Comparison of ENCODE assay signal across 22 cellular contexts in the genomic region with DNA sequence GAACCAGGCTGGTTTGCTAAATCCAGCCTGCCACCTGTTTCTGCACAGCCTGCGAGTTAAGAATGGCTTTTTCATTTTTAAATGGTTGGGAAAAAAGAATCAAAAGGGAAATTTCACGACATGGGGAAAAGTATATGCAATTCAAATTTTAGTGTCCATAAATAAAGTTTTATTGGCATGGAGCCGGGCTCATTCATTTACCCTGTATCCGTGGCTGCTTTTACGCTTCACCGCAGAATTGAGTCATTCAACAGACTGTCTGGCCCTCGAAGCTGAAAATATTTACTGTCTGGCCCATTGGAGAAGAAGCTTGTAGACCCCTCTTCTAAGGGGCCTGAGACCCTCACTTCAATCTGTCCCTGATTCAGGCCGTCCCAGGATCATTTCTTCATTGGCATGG. TPM values are rescaled to one million over a fixed set of nuclear protein-coding genes. Genes with fewer than 3 reads are reported as not detected.
DNase-seq lines count a peak whose midpoint lies in the region; ATAC-seq and TF ChIP-seq lines count a peak whose summit lies in the region.
"Had no signal": no experiment of that assay in that cellular context is flagged by ENCODE, and none has a peak within 500 bp of the region (broad histone marks: within the 10 kb centered on the region; RNA-seq: fewer than 3 reads in every experiment).

No MANE protein-coding gene starts in this region.

- H3K4me3 ChIP-seq in H7 (ENCODE audit: insufficient read depth, low read depth, low read length): no peak overlapping the region
- H3K4me3 ChIP-seq in lower lobe of right lung: no peak overlapping the region
- H3K4me3 ChIP-seq: heart right ventricle, prostate gland, skin epidermis, tibial nerve had no signal

- H3K36me3 ChIP-seq in H7 (replicated peaks; ENCODE audit: control insufficient read depth, insufficient read depth, low read length) (peaks cover 1% of the 10 kb centered on the region), lower lobe of right lung (no peaks in the 10 kb centered on the region)
- H3K36me3 ChIP-seq: heart right ventricle, prostate gland, tibial nerve had no signal

- no peaks in the 10 kb centered on the region for H3K9me3 ChIP-seq in T-helper 17 cell (ENCODE audit: control insufficient read depth, low read length, poor library complexity, severe bottlenecking)
- no peaks in the 10 kb centered on the region for H3K9me3 ChIP-seq in lower lobe of right lung
- H3K9me3 ChIP-seq: heart right ventricle, prostate gland, tibial nerve had no signal

- peaks cover 18% of the 10 kb centered on the region for H3K4me1 Mint-ChIP-seq in T-helper 17 cell
- peaks cover 28 to 60% of the 10 kb centered on the region in 2 donors for H3K4me1 Mint-ChIP-seq in stimulated activated naive B cell treated with anti-CD40 and anti-IgM and Interleukin-4, amounts not matched to agents 10 μg/mL and 1 μg/mL and 100 μg/mL, for 72 hours
- peaks cover 42% of the 10 kb centered on the region for H3K4me1 Mint-ChIP-seq in activated naive CD8-positive, alpha-beta T cell treated with anti-CD3 and anti-CD28 coated beads, Interleukin-2, amount 50 U/mL, for 24 hours

- no peak overlapping the region for H3K27ac ChIP-seq in lower lobe of right lung
- H3K27ac ChIP-seq: heart right ventricle, HL-60, prostate gland, skin epidermis, tibial nerve had no signal

- POLR2A ChIA-PET in HEK293T (lab: Yijun Ruan, JAX): interaction anchor here (0.5 to 3.2 kb wide), 5 partner anchors 12 to 230 kb away, joined by 3 to 13 read pairs (median 4); no protein-coding TSS in a partner anchor

- no peak overlapping the region for H3K4me3 Mint-ChIP-seq in T-helper 17 cell
- H3K4me3 Mint-ChIP-seq in stimulated activated naive B cell treated with anti-CD40 and anti-IgM and Interleukin-4, amounts not matched to agents 10 μg/mL and 1 μg/mL and 100 μg/mL, for 72 hours: no peak overlapping the region
- H3K4me3 Mint-ChIP-seq in activated naive CD8-positive, alpha-beta T cell treated with anti-CD3 and anti-CD28 coated beads, Interleukin-2, amount 50 U/mL, for 24 hours: no peak overlapping the region
- H3K4me3 Mint-ChIP-seq: natural killer cell had no signal

- no peak for DNase-seq in HEK293T (ENCODE audit: extremely low spot score)
- no peak for DNase-seq in T-helper 17 cell
- peak; percentile 22 for DNase-seq in myocyte (ENCODE audit: low read depth)
- DNase-seq in stimulated activated naive B cell treated with anti-CD40 and anti-IgM and Interleukin-4, amounts not matched to agents 10 μg/mL and 1 μg/mL and 100 μg/mL, for 72 hours: no peak
- DNase-seq in H7: no peak
- no peak for DNase-seq in activated naive CD8-positive, alpha-beta T cell treated with anti-CD3 and anti-CD28 coated beads, Interleukin-2, amount 50 U/mL, for 24 hours
- no peak for DNase-seq in lower lobe of right lung
- DNase-seq: activated CD4-positive, alpha-beta T cell treated with anti-CD3 and anti-CD28 coated beads, Interleukin-2, amount 50 U/mL, for 1 hour; activated CD8-positive, alpha-beta memory T cell treated with anti-CD3 and anti-CD28 coated beads, Interleukin-2, amount 50 U/mL, for 48 hours; activated gamma-delta T cell; AML-193; GF-D8; heart right ventricle; natural killer cell; OCI-M1; SIG-M5; stimulated activated CD4-positive, alpha-beta T cell treated with anti-CD3 and anti-CD28 coated beads, Interleukin-4, amount 100 ng/mL, for 1 hour; stimulated activated naive CD8-positive, alpha-beta T cell treated with anti-CD3 and anti-CD28 coated beads, Interleukin-15, amount 100 ng/mL, for 72 hours had no signal

- intact Hi-C loops in lower lobe of right lung (cut with DNase I): no loop called here

- peak overlapping the region; percentile 29 for H3K27ac Mint-ChIP-seq in T-helper 17 cell
- peak overlapping the region; percentile 47 for H3K27ac Mint-ChIP-seq in stimulated activated naive B cell treated with anti-CD40 and anti-IgM and Interleukin-4, amounts not matched to agents 10 μg/mL and 1 μg/mL and 100 μg/mL, for 72 hours
- no peak overlapping the region for H3K27ac Mint-ChIP-seq in activated naive CD8-positive, alpha-beta T cell treated with anti-CD3 and anti-CD28 coated beads, Interleukin-2, amount 50 U/mL, for 24 hours
- H3K27ac Mint-ChIP-seq: natural killer cell had no signal

- H3K27me3 Mint-ChIP-seq in T-helper 17 cell: no peaks in the 10 kb centered on the region
- H3K27me3 Mint-ChIP-seq in stimulated activated naive B cell treated with anti-CD40 and anti-IgM and Interleukin-4, amounts not matched to agents 10 μg/mL and 1 μg/mL and 100 μg/mL, for 72 hours: no peaks in the 10 kb centered on the region
- no peaks in the 10 kb centered on the region for H3K27me3 Mint-ChIP-seq in activated naive CD8-positive, alpha-beta T cell treated with anti-CD3 and anti-CD28 coated beads, Interleukin-2, amount 50 U/mL, for 24 hours
- H3K27me3 Mint-ChIP-seq: stimulated activated naive CD8-positive, alpha-beta T cell treated with anti-CD3 and anti-CD28 coated beads, Interleukin-15, amount 100 ng/mL, for 72 hours had no signal

- no peaks in the 10 kb centered on the region for H3K9me3 Mint-ChIP-seq in stimulated activated naive B cell treated with anti-CD40 and anti-IgM and Interleukin-4, amounts not matched to agents 10 μg/mL and 1 μg/mL and 100 μg/mL, for 72 hours
- H3K9me3 Mint-ChIP-seq in activated naive CD8-positive, alpha-beta T cell treated with anti-CD3 and anti-CD28 coated beads, Interleukin-2, amount 50 U/mL, for 24 hours: no peaks in the 10 kb centered on the region
- H3K9me3 Mint-ChIP-seq: natural killer cell; stimulated activated naive CD8-positive, alpha-beta T cell treated with anti-CD3 and anti-CD28 coated beads, Interleukin-15, amount 100 ng/mL, for 72 hours had no signal

- H3K4me1 ChIP-seq in lower lobe of right lung: peaks cover 20% of the 10 kb centered on the region
- H3K4me1 ChIP-seq: prostate gland had no signal

- TF ChIP-seq CTCF in lower lobe of right lung (IDR thresholded peaks at IDR 0.05): no peak

- ATAC-seq in T-helper 17 cell (no peak), lower lobe of right lung (no peak)
- no peak for ATAC-seq in stimulated activated naive B cell treated with anti-CD40 and anti-IgM and Interleukin-4, amounts not matched to agents 10 μg/mL and 1 μg/mL and 100 μg/mL, for 72 hours (replicated peaks)
- no peak for ATAC-seq in activated naive CD8-positive, alpha-beta T cell treated with anti-CD3 and anti-CD28 coated beads, Interleukin-2, amount 50 U/mL, for 24 hours
- ATAC-seq: heart right ventricle; natural killer cell; stimulated activated naive CD8-positive, alpha-beta T cell treated with anti-CD3 and anti-CD28 coated beads, Interleukin-15, amount 100 ng/mL, for 72 hours had no signal

- H3K27me3 ChIP-seq in H7 (ENCODE audit: control insufficient read depth, insufficient read depth, low read length) (no peaks in the 10 kb centered on the region), lower lobe of right lung (ENCODE audit: low read depth) (no peaks in the 10 kb centered on the region)
- H3K27me3 ChIP-seq: heart right ventricle, tibial nerve had no signal

- CTCF ChIA-PET in HEK293T (lab: Yijun Ruan, JAX): interaction anchor here (0.7 kb wide), 1 partner anchor 11 kb away, joined by 4 read pairs; no protein-coding TSS in a partner anchor

- H3K36me3 Mint-ChIP-seq in T-helper 17 cell (ENCODE audit: low read depth): no peaks in the 10 kb centered on the region
- peaks cover 0 to 3% of the 10 kb centered on the region in 2 donors for H3K36me3 Mint-ChIP-seq in stimulated activated naive B cell treated with anti-CD40 and anti-IgM and Interleukin-4, amounts not matched to agents 10 μg/mL and 1 μg/mL and 100 μg/mL, for 72 hours
- no peaks in the 10 kb centered on the region for H3K36me3 Mint-ChIP-seq in activated naive CD8-positive, alpha-beta T cell treated with anti-CD3 and anti-CD28 coated beads, Interleukin-2, amount 50 U/mL, for 24 hours (ENCODE audit: low read depth)
- H3K36me3 Mint-ChIP-seq: natural killer cell had no signal

TF ChIP-seq in HEK293T, 16 proteins besides CTCF, POLR2A, EP300 and RAD21:
- TF ChIP-seq SUZ12 (IDR thresholded peaks at IDR 0.05): no peak
- TF ChIP-seq FOXA1 (IDR thresholded peaks at IDR 0.05): no peak
- TF ChIP-seq, protein P1, sequence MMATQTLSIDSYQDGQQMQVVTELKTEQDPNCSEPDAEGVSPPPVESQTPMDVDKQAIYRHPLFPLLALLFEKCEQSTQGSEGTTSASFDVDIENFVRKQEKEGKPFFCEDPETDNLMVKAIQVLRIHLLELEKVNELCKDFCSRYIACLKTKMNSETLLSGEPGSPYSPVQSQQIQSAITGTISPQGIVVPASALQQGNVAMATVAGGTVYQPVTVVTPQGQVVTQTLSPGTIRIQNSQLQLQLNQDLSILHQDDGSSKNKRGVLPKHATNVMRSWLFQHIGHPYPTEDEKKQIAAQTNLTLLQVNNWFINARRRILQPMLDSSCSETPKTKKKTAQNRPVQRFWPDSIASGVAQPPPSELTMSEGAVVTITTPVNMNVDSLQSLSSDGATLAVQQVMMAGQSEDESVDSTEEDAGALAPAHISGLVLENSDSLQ (IDR thresholded peaks at IDR 0.05): 0 out of 2 replicates have a peak, but pooled peaks have one; percentile 36
- no peak for TF ChIP-seq FOXK2 (IDR thresholded peaks at IDR 0.05)
- TF ChIP-seq ZNF384 (IDR thresholded peaks at IDR 0.05): no peak

RNA-seq across cellular contexts. Expression of a gene that starts 26.1 kb away (rescaled TPM):
- total RNA-seq in T-helper 17 cell (100 to 1,000 TPM; 376 to 523 TPM), myocyte (20.8 and 21.8 TPM in 2 replicates), lower lobe of right lung (80.2 TPM)
- 28.1 TPM for polyA plus RNA-seq in myocyte (2012)
- total RNA-seq in H7 (2014; rRNA removed; shearing (Covaris generic)): 34.5 and 56.4 TPM in 2 replicates

RNA-seq across cellular contexts. Expression of a gene that starts 26.2 kb away (rescaled TPM):
- total RNA-seq in T-helper 17 cell: 10 to 100 TPM; 33.5 TPM
- total RNA-seq in myocyte: 54.1 and 85.2 TPM in 2 replicates
- 80.6 TPM for polyA plus RNA-seq in myocyte (2012)
- 60.1 and 60.7 TPM in 2 replicates for total RNA-seq in H7 (2014; rRNA removed; shearing (Covaris generic))
- total RNA-seq in lower lobe of right lung: 82.7 TPM

RNA-seq across cellular contexts. Expression of a gene that starts 58.3 kb away (rescaled TPM):
- 10 to 100 TPM; 23.1 to 26.4 TPM for total RNA-seq in T-helper 17 cell
- 59.7 and 66.2 TPM in 2 replicates for total RNA-seq in myocyte
- polyA plus RNA-seq in myocyte (2012): 42.8 TPM
- total RNA-seq in H7 (2014; rRNA removed; shearing (Covaris generic)): 254 and 292 TPM in 2 replicates
- 35.2 TPM for total RNA-seq in lower lobe of right lung

RNA-seq across cellular contexts. Expression of a gene that starts 59.8 kb away (rescaled TPM):
- total RNA-seq in T-helper 17 cell (10 to 100 TPM; 60.3 to 72.3 TPM), myocyte (23.3 and 30.0 TPM in 2 replicates), lower lobe of right lung (29.3 TPM)
- 20.0 TPM for polyA plus RNA-seq in myocyte (2012)
- 81.5 and 89.1 TPM in 2 replicates for total RNA-seq in H7 (2014; rRNA removed; shearing (Covaris generic))
